Comparison of ENCODE assay signal across 12 cellular contexts in the genomic region with DNA sequence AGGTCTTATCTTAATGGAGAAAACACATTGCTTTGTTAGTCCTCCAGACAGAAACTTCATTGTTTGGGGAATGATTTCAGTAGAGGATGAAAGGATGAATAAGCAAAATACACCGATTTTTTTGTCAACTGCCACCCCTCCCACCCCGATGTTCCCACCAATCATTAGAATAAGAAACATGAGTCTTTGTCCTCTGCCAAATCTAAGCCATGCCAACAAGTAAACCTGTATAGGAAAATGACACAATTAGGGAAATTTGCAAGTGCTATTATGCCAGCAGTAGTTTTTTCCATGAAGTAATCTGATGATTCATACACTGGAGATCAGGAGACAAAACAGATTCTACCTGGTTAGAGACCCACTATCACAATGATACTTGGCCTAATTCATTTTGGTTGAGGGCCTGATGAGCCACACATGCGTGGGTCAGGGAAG. TPM values are rescaled to one million over a fixed set of nuclear protein-coding genes. Genes with fewer than 3 reads are reported as not detected.
A peak's percentile ranks its signal among the peaks of the same experiment; 100 is the strongest.
DNase-seq lines count a peak whose midpoint lies in the region; ATAC-seq and TF ChIP-seq lines count a peak whose summit lies in the region.
"Had no signal": no experiment of that assay in that cellular context is flagged by ENCODE, and none has a peak within 500 bp of the region (broad histone marks: within the 10 kb centered on the region; RNA-seq: fewer than 3 reads in every experiment).

No MANE protein-coding gene starts in this region.

- DNase-seq in A673 (ENCODE audit: low spot score) (peak; percentile 35), LHCN-M2 (ENCODE audit: low read depth) (peak; percentile 70), astrocyte of the spinal cord (ENCODE audit: low read depth, low spot score) (peak; percentile 56), kidney epithelial cell (ENCODE audit: low read depth) (peak; percentile 21), activated gamma-delta T cell treated with Interleukin-2 at 50 U/mL for 16 hours (no peak), lower leg skin (ENCODE audit: low spot score in 2 of 2) (no peak), hippocampal formation (lab: John Stamatoyannopoulos, UW) (no peak)
- DNase-seq: effector memory CD8-positive, alpha-beta T cell; KG1 had no signal

- ATAC-seq in HG02973 (IDR thresholded peaks at IDR 0.05; ENCODE audit: unreplicated experiment) = no peak
- ATAC-seq: activated naive CD4-positive, alpha-beta T cell treated with anti-CD3 and anti-CD28 coated beads, Interleukin-2, amount 50 U/mL, for 72 hours; effector memory CD8-positive, alpha-beta T cell had no signal

- no peaks in the 10 kb centered on the region for H3K9me3 ChIP-seq in A673 (ENCODE audit: low read depth, low read length, poor library complexity, severe bottlenecking)
- H3K9me3 ChIP-seq: BLaER1 had no signal

- peak overlapping the region; percentile 4 for H3K27ac ChIP-seq in A673 (ENCODE audit: low read depth, low read length, poor library complexity, severe bottlenecking)
- H3K27ac ChIP-seq: BLaER1 had no signal

- peaks cover 21% of the 10 kb centered on the region for H3K36me3 ChIP-seq in A673 (ENCODE audit: insufficient read depth, low read length, poor library complexity, severe bottlenecking)
- H3K36me3 ChIP-seq in kidney epithelial cell (ENCODE audit: control insufficient read depth, insufficient read depth, low read length) = no peaks in the 10 kb centered on the region
- H3K36me3 ChIP-seq: BLaER1 had no signal

- no peak for TF ChIP-seq POLR2A in lower leg skin (IDR thresholded peaks at IDR 0.05)

- no TSS peak for BruUV-seq in A673 (replicated peaks; lab: Mats Ljungman, UMichigan)

- POLR2A ChIA-PET in A673 (lab: Charles Lee; ENCODE audit: low non-redundant PET) = no interaction called here

- H3K4me3 ChIP-seq in A673 (ENCODE audit: low read depth, low read length, poor library complexity, severe bottlenecking) (no peak overlapping the region), astrocyte of the spinal cord (ENCODE audit: low read depth, low read length) (no peak overlapping the region), kidney epithelial cell (ENCODE audit: low read depth, low read length) (no peak overlapping the region), lower leg skin (ENCODE audit: low read depth, poor library complexity, severe bottlenecking) (no peak overlapping the region)
- H3K4me3 ChIP-seq: BLaER1 had no signal

- peaks cover 23% of the 10 kb centered on the region for H3K4me1 ChIP-seq in A673 (ENCODE audit: insufficient read depth, low read length, poor library complexity, severe bottlenecking)
- H3K4me1 ChIP-seq: BLaER1 had no signal

- intact Hi-C loops in A673 (cut with micrococcal nuclease; ENCODE audit: unreplicated experiment) (no loop called here), lower leg skin (cut with DNase I; ENCODE audit: low total_unique reads) (no loop called here)

- WGBS in lower leg skin, 2 donors = 40 to 49% methylated on average over 3 of the region's 3 CpGs

- in situ Hi-C loops in astrocyte of the spinal cord (cut with HindIII; ENCODE audit: low sequenced_read_pairs) = no loop called here

- H3K27me3 ChIP-seq in A673 (replicated peaks; ENCODE audit: insufficient read depth, low read depth, low read length, poor library complexity) (no peaks in the 10 kb centered on the region), kidney epithelial cell (ENCODE audit: control insufficient read depth, insufficient read depth, low read length) (no peaks in the 10 kb centered on the region)
- H3K27me3 ChIP-seq: BLaER1 had no signal

- TF ChIP-seq CTCF in A673 (conservative IDR thresholded peaks at IDR 0.05; ENCODE audit: low read depth, low read length) (no peak), astrocyte of the spinal cord (IDR thresholded peaks at IDR 0.05; ENCODE audit: low read depth, low read length) (no peak), kidney epithelial cell (IDR thresholded peaks at IDR 0.05; ENCODE audit: insufficient read depth, low read length, poor library complexity, severe bottlenecking) (no peak), lower leg skin (IDR thresholded peaks at IDR 0.05) (no peak)

- CTCF ChIA-PET in A673 (lab: Charles Lee) = no interaction called here

RNA-seq across cellular contexts. Expression of gene FLRT2, which starts 35.9 kb away (rescaled TPM):
- total RNA-seq in A673 (2021) (107 and 128 TPM in 2 replicates), LHCN-M2 (2014; rRNA removed) (7.5 and 17.6 TPM in 2 replicates), kidney epithelial cell (8.1 and 14.7 TPM in 2 replicates), lower leg skin (10 to 100 TPM; 11.5 to 36.5 (median 28.0) TPM)
- polyA plus RNA-seq in LHCN-M2 (2012) = 20.2 TPM
- total RNA-seq: activated naive CD4-positive, alpha-beta T cell treated with anti-CD3 and anti-CD28 coated beads, Interleukin-2, amount 50 U/mL, for 72 hours had no signal

Comparison
In these comparisons a context has a peak if more than half of its experiments do, and no peak if none do; other contexts are left out.
1. DNase-seq: peak in A673 (single experiment), LHCN-M2 (single experiment), astrocyte of the spinal cord (single experiment) and kidney epithelial cell (single experiment); none in activated gamma-delta T cell treated with Interleukin-2 at 50 U/mL for 16 hours (single experiment), lower leg skin (0 of 2) and hippocampal formation (0 of 2).